Comparison of ENCODE assay signal across 1 cellular context in genomic region chr1:173714441-173714758, GRCh38.
TF ChIP-seq lines count a peak whose summit lies in the region.

No MANE protein-coding gene starts in this region.

TF ChIP-seq in GM23338, 12 proteins besides CTCF, POLR2A, EP300 and RAD21 (continued from another document):
- TF ChIP-seq, protein P1, sequence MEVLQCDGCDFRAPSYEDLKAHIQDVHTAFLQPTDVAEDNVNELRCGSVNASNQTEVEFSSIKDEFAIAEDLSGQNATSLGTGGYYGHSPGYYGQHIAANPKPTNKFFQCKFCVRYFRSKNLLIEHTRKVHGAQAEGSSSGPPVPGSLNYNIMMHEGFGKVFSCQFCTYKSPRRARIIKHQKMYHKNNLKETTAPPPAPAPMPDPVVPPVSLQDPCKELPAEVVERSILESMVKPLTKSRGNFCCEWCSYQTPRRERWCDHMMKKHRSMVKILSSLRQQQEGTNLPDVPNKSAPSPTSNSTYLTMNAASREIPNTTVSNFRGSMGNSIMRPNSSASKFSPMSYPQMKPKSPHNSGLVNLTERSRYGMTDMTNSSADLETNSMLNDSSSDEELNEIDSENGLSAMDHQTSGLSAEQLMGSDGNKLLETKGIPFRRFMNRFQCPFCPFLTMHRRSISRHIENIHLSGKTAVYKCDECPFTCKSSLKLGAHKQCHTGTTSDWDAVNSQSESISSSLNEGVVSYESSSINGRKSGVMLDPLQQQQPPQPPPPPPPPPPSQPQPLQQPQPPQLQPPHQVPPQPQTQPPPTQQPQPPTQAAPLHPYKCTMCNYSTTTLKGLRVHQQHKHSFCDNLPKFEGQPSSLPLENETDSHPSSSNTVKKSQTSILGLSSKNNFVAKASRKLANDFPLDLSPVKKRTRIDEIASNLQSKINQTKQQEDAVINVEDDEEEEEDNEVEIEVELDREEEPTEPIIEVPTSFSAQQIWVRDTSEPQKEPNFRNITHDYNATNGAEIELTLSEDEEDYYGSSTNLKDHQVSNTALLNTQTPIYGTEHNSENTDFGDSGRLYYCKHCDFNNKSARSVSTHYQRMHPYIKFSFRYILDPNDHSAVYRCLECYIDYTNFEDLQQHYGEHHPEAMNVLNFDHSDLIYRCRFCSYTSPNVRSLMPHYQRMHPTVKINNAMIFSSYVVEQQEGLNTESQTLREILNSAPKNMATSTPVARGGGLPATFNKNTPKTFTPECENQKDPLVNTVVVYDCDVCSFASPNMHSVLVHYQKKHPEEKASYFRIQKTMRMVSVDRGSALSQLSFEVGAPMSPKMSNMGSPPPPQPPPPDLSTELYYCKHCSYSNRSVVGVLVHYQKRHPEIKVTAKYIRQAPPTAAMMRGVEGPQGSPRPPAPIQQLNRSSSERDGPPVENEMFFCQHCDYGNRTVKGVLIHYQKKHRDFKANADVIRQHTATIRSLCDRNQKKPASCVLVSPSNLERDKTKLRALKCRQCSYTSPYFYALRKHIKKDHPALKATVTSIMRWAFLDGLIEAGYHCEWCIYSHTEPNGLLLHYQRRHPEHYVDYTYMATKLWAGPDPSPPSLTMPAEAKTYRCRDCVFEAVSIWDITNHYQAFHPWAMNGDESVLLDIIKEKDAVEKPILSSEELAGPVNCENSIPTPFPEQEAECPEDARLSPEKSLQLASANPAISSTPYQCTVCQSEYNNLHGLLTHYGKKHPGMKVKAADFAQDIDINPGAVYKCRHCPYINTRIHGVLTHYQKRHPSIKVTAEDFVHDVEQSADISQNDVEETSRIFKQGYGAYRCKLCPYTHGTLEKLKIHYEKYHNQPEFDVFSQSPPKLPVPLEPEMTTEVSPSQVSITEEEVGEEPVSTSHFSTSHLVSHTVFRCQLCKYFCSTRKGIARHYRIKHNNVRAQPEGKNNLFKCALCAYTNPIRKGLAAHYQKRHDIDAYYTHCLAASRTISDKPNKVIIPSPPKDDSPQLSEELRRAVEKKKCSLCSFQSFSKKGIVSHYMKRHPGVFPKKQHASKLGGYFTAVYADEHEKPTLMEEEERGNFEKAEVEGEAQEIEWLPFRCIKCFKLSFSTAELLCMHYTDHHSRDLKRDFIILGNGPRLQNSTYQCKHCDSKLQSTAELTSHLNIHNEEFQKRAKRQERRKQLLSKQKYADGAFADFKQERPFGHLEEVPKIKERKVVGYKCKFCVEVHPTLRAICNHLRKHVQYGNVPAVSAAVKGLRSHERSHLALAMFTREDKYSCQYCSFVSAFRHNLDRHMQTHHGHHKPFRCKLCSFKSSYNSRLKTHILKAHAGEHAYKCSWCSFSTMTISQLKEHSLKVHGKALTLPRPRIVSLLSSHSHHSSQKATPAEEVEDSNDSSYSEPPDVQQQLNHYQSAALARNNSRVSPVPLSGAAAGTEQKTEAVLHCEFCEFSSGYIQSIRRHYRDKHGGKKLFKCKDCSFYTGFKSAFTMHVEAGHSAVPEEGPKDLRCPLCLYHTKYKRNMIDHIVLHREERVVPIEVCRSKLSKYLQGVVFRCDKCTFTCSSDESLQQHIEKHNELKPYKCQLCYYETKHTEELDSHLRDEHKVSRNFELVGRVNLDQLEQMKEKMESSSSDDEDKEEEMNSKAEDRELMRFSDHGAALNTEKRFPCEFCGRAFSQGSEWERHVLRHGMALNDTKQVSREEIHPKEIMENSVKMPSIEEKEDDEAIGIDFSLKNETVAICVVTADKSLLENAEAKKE (CRISPR knock-in tag; IDR thresholded peaks at IDR 0.05) = no peak
- TF ChIP-seq EZH2phosphoT487 (IDR thresholded peaks at IDR 0.05; ENCODE audit: unreplicated experiment) (no peak), CREB1 (CRISPR knock-in tag; IDR thresholded peaks at IDR 0.05; ENCODE audit: low read depth) (no peak)
